In the genomic region with DNA sequence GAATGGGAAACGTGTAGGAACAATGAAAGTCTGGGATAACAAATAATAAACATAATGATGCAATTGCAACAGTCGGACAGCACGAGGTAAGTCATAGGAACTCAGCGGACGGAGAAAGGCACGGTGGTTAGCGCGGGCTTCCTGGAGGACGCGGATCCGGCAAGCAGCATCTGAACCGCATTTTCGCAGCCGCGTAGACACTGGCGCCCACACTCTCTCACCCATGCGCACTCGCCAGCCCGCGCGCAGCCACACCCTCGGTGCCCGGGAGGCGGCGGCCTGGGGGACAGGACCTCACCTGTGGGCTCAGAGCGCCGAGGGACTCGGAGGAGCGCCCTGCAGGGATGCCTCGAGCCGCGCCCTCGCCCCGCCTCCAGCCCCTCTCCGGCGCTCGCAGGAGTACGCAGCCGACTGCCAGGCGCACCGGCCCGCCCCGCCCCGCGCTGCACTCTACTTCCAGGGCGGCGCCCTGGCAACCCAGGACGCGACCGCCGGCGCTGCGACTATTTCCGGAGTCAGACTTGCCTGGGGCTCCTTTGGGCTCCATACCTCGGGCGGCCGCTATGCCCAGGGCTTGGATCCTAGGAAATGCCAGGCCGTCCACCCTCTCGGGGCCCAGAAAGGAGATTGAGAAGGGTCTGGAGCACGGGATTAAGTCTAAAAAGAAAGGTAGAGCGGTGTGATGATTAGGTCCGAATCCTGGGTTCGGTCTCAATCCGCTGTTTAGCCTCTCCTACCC, we compare ENCODE assay signal across 8 cellular contexts. TPM values are rescaled to one million over a fixed set of nuclear protein-coding genes. Genes with fewer than 3 reads are reported as not detected.
A peak's percentile ranks its signal among the peaks of the same experiment; 100 is the strongest.
DNase-seq lines count a peak whose midpoint lies in the region; ATAC-seq and TF ChIP-seq lines count a peak whose summit lies in the region.

Gene TTLL1, minus strand, starts transcription at position 413 of the 739 bp plus-strand sequence. CDS start 13,805 bp downstream, outside the sequence.

- peak within 1 kb of the TSS in 30 of 59 donors; percentile 3 to 85 (median 50) for H3K27ac ChIP-seq in dorsolateral prefrontal cortex

- peak within 1 kb of the TSS; percentile 88 for H3K4me3 ChIP-seq in AG09309 (ENCODE audit: control insufficient read depth, low read depth, low read length)
- H3K4me3 ChIP-seq in dorsolateral prefrontal cortex: peak within 1 kb of the TSS; percentile 62 to 97 (median 88)
- peak within 1 kb of the TSS; percentile 48 for H3K4me3 ChIP-seq in lower leg skin (ENCODE audit: low read depth, poor library complexity, severe bottlenecking)

- TF ChIP-seq CTCF in AG09309 (IDR thresholded peaks at IDR 0.05; ENCODE audit: control insufficient read depth, insufficient read depth, low read depth, low read length, missing control alignments) (no peak), dorsolateral prefrontal cortex (IDR thresholded peaks at IDR 0.05 in 54 of 56, conservative IDR thresholded peaks at IDR 0.05 in 2 of 56; ENCODE audit: low read depth in 1 of 56, partially characterized antibody in 56 of 56) (peak in 40 of 56 donors; percentile 3 to 51 (median 30)), lower leg skin (IDR thresholded peaks at IDR 0.05) (no peak)

- DNase-seq in AG09309 (ENCODE audit: low read depth) (no peak), NCI-H526 treated with DMSO at 0.1 percent for 48 hours (lab: John Stamatoyannopoulos, UW) (peak; percentile 63), dorsolateral prefrontal cortex (peak; percentile 75 to 95 (median 86)), lower leg skin (ENCODE audit: low spot score in 2 of 2) (peak; percentile 76 to 96)
- peak; percentile 72 to 82 for DNase-seq in activated CD4-positive, alpha-beta T cell treated with anti-CD3 and anti-CD28 coated beads, Interleukin-2, amount 50 U/mL, for 24 hours (ENCODE audit: low read depth in 1 of 2, low spot score in 1 of 2)
- peak; percentile 84 to 88 for DNase-seq in stimulated activated CD4-positive, alpha-beta T cell treated with anti-CD3 and anti-CD28 coated beads, Interleukin-4, amount 100 ng/mL, for 4 hours

- intact Hi-C loops in dorsolateral prefrontal cortex (cut with DNase I): loop anchor here in 1 of 2 donors (2.0 to 10.0 kb wide), 2 partner anchors 232 to 304 kb away; partner anchors contain the start of gene ARFGAP3
- intact Hi-C loops in lower leg skin (cut with DNase I; ENCODE audit: low total_unique reads): loop anchor here (10.0 kb wide), 1 partner anchor 304 kb away; no protein-coding TSS in a partner anchor

- TF ChIP-seq POLR2A in lower leg skin (IDR thresholded peaks at IDR 0.05): no peak

- 5 to 7% methylated on average over 35 to 41 of the region's 64 CpGs for WGBS in lower leg skin, 2 donors

- no peaks in the 10 kb centered on the region for H3K27me3 ChIP-seq in dorsolateral prefrontal cortex

- peak; percentile 79 for ATAC-seq in GM19023 (IDR thresholded peaks at IDR 0.05; ENCODE audit: unreplicated experiment)
- ATAC-seq in HG03354 (IDR thresholded peaks at IDR 0.05; ENCODE audit: poor library complexity, severe bottlenecking, unreplicated experiment): peak; percentile 80

RNA-seq across cellular contexts. Expression of gene TTLL1, which starts in this region (rescaled TPM):
- total RNA-seq in dorsolateral prefrontal cortex (10 to 100 TPM; 11.0 to 24.3 (median 16.5) TPM), lower leg skin (1 to 10 TPM; 1.9 to 7.9 (median 5.4) TPM)

Comparison
In these comparisons a context has a peak if more than half of its experiments do, and no peak if none do; other contexts are left out.
1. CTCF ChIP-seq: peak in dorsolateral prefrontal cortex (40 of 56); none in AG09309 (single experiment) and lower leg skin (0 of 3).
2. Peak in every context shown above with its lines, with median percentiles within 50 percentile points of each other: H3K4me3 ChIP-seq.